Comparison of ENCODE assay signal across 1 cellular context in genomic region chr3:16918683-16919025, GRCh38.
TF ChIP-seq lines count a peak whose summit lies in the region.

No MANE protein-coding gene starts in this region.

TF ChIP-seq in K562, 482 proteins besides CTCF, POLR2A, EP300 and RAD21 (continued from another document):
- no peak for TF ChIP-seq CBFB (CRISPR knock-in tag; IDR thresholded peaks at IDR 0.05)
- TF ChIP-seq OTX1 (CRISPR knock-in tag; IDR thresholded peaks at IDR 0.05): no peak
- TF ChIP-seq ZNF77 (CRISPR knock-in tag; IDR thresholded peaks at IDR 0.05): no peak
- TF ChIP-seq ZNF766 (CRISPR knock-in tag; conservative IDR thresholded peaks at IDR 0.05): no peak
- TF ChIP-seq MAFK (IDR thresholded peaks at IDR 0.05; ENCODE audit: low read length): no peak
- TF ChIP-seq ZFP36 (IDR thresholded peaks at IDR 0.05; ENCODE audit: low read depth, low read length, partially characterized antibody): no peak
